Comparison of ENCODE assay signal across 29 cellular contexts in the genomic region with DNA sequence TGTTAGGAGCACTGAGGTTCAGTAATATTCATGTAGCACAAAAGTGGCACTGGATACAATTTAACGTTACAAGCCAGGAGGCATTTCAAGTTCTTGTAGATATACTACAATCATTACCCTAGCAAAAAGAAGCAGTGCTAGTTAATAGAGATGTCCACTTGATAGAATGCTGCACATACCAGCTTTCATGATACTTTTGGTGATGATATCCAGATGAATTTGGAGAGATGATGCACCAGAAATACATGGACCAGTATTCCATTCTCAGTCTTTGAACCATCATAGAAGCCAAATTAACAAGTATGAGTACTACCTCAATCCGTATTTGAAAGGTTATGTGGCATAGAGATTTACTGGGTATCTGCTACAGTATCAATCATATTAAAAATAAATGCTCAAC.
"Had no signal": no experiment of that assay in that cellular context is flagged by ENCODE, and none has a peak within 500 bp of the region (broad histone marks: within the 10 kb centered on the region; RNA-seq: fewer than 3 reads in every experiment).

No MANE protein-coding gene starts in this region.

- DNase-seq: stimulated activated CD4-positive, alpha-beta T cell treated with anti-CD3 and anti-CD28 coated beads, Interleukin-2, amount 100 ng/mL, for 48 hours; stimulated activated CD4-positive, alpha-beta T cell treated with anti-CD3 and anti-CD28 coated beads, Interleukin-4, amount 100 ng/mL, for 1 hour; stimulated activated CD4-positive, alpha-beta T cell treated with anti-CD3 and anti-CD28 coated beads, Interleukin-4, amount 100 ng/mL, for 24 hours; stimulated activated CD4-positive, alpha-beta T cell treated with anti-CD3 and anti-CD28 coated beads, Interleukin-4, amount 100 ng/mL, for 4 hours; stimulated activated CD8-positive, alpha-beta memory T cell treated with anti-CD3 and anti-CD28 coated beads, Interleukin-4, amount 100 ng/mL, for 48 hours; stimulated activated naive B cell treated with anti-CD40 and anti-IgM and Interleukin-4, amounts not matched to agents 10 μg/mL and 1 μg/mL and 100 μg/mL, for 72 hours; stimulated activated naive CD4-positive, alpha-beta T cell; stimulated activated naive CD4-positive, alpha-beta T cell treated with Interleukin-2 at 50 U/mL for 16 hours; stimulated activated naive CD8-positive, alpha-beta T cell treated with anti-CD3 and anti-CD28 coated beads, Interleukin-15, amount 100 ng/mL, for 72 hours; stimulated activated naive CD8-positive, alpha-beta T cell treated with anti-CD3 and anti-CD28 coated beads, Interleukin-15, Interleukin-2, amounts not matched to agents 100 U/mL and 50 U/mL, for 24 hours; stomach; substantia nigra; testis; thyroid gland; tibial artery; transverse colon; trophoblast cell; upper lobe of left lung; upper lobe of right lung; uterus had no signal

- H3K4me3 Mint-ChIP-seq: stimulated activated effector memory CD8-positive, alpha-beta T cell treated with anti-CD3 and anti-CD28 coated beads, Interleukin-12 subunit alpha, Interleukin-12 subunit beta, amount 100 ng/mL, for 72 hours; stimulated activated memory B cell treated with anti-CD40 and anti-IgM and Interleukin-4, amounts not matched to agents 10 μg/mL and 1 μg/mL and 100 μg/mL, for 72 hours; stimulated activated naive B cell treated with anti-CD40 and anti-IgM and Interleukin-4, amounts not matched to agents 10 μg/mL and 1 μg/mL and 100 μg/mL, for 72 hours; stimulated activated naive CD8-positive, alpha-beta T cell treated with anti-CD3 and anti-CD28 coated beads, Interleukin-15, amount 100 ng/mL, for 72 hours; stimulated activated naive CD8-positive, alpha-beta T cell treated with anti-CD3 and anti-CD28 coated beads, Interleukin-15, Interleukin-2, amounts not matched to agents 100 ng/mL and 50 ng/mL, for 24 hours; type B pancreatic cell had no signal

- H3K36me3 ChIP-seq: stomach, suprapubic skin, thoracic aorta, thyroid gland, tibial artery, tibial nerve, transverse colon, upper lobe of left lung, upper lobe of right lung, uterus, vagina had no signal

- H3K27me3 ChIP-seq: stomach, suprapubic skin, testis, thyroid gland, tibial artery, tibial nerve, transverse colon, upper lobe of left lung, upper lobe of right lung, uterus, vagina had no signal

- H3K4me1 ChIP-seq: stomach, suprapubic skin, testis, thyroid gland, tibial artery, tibial nerve, transverse colon, upper lobe of left lung, upper lobe of right lung, uterus, vagina had no signal

- H3K27ac Mint-ChIP-seq: stimulated activated effector memory CD8-positive, alpha-beta T cell treated with anti-CD3 and anti-CD28 coated beads, Interleukin-12 subunit alpha, Interleukin-12 subunit beta, amount 100 ng/mL, for 72 hours; stimulated activated memory B cell treated with anti-CD40 and anti-IgM and Interleukin-4, amounts not matched to agents 10 μg/mL and 1 μg/mL and 100 μg/mL, for 72 hours; stimulated activated naive B cell treated with anti-CD40 and anti-IgM and Interleukin-4, amounts not matched to agents 10 μg/mL and 1 μg/mL and 100 μg/mL, for 72 hours; stimulated activated naive CD8-positive, alpha-beta T cell treated with anti-CD3 and anti-CD28 coated beads, Interleukin-15, amount 100 ng/mL, for 72 hours; stimulated activated naive CD8-positive, alpha-beta T cell treated with anti-CD3 and anti-CD28 coated beads, Interleukin-15, Interleukin-2, amounts not matched to agents 100 ng/mL and 50 ng/mL, for 24 hours; type B pancreatic cell had no signal

- H3K9me3 Mint-ChIP-seq: stimulated activated effector memory CD8-positive, alpha-beta T cell treated with anti-CD3 and anti-CD28 coated beads, Interleukin-12 subunit alpha, Interleukin-12 subunit beta, amount 100 ng/mL, for 72 hours; stimulated activated memory B cell treated with anti-CD40 and anti-IgM and Interleukin-4, amounts not matched to agents 10 μg/mL and 1 μg/mL and 100 μg/mL, for 72 hours; stimulated activated naive B cell treated with anti-CD40 and anti-IgM and Interleukin-4, amounts not matched to agents 10 μg/mL and 1 μg/mL and 100 μg/mL, for 72 hours; stimulated activated naive CD8-positive, alpha-beta T cell treated with anti-CD3 and anti-CD28 coated beads, Interleukin-15, amount 100 ng/mL, for 72 hours; stimulated activated naive CD8-positive, alpha-beta T cell treated with anti-CD3 and anti-CD28 coated beads, Interleukin-15, Interleukin-2, amounts not matched to agents 100 ng/mL and 50 ng/mL, for 24 hours; type B pancreatic cell had no signal

- H3K4me3 ChIP-seq: stomach, suprapubic skin, testis, thoracic aorta, thyroid gland, tibial artery, tibial nerve, transverse colon, upper lobe of left lung, upper lobe of right lung, uterus, vagina had no signal

- H3K27me3 Mint-ChIP-seq: stimulated activated memory B cell treated with anti-CD40 and anti-IgM and Interleukin-4, amounts not matched to agents 10 μg/mL and 1 μg/mL and 100 μg/mL, for 72 hours; stimulated activated naive B cell treated with anti-CD40 and anti-IgM and Interleukin-4, amounts not matched to agents 10 μg/mL and 1 μg/mL and 100 μg/mL, for 72 hours; stimulated activated naive CD8-positive, alpha-beta T cell treated with anti-CD3 and anti-CD28 coated beads, Interleukin-15, amount 100 ng/mL, for 72 hours; stimulated activated naive CD8-positive, alpha-beta T cell treated with anti-CD3 and anti-CD28 coated beads, Interleukin-15, Interleukin-2, amounts not matched to agents 100 ng/mL and 50 ng/mL, for 24 hours had no signal

- H3K9me3 ChIP-seq: stomach, suprapubic skin, testis, thoracic aorta, thyroid gland, tibial artery, tibial nerve, transverse colon, upper lobe of left lung, upper lobe of right lung, uterus, vagina had no signal

- H3K36me3 Mint-ChIP-seq: stimulated activated effector memory CD8-positive, alpha-beta T cell treated with anti-CD3 and anti-CD28 coated beads, Interleukin-12 subunit alpha, Interleukin-12 subunit beta, amount 100 ng/mL, for 72 hours; stimulated activated memory B cell treated with anti-CD40 and anti-IgM and Interleukin-4, amounts not matched to agents 10 μg/mL and 1 μg/mL and 100 μg/mL, for 72 hours; stimulated activated naive B cell treated with anti-CD40 and anti-IgM and Interleukin-4, amounts not matched to agents 10 μg/mL and 1 μg/mL and 100 μg/mL, for 72 hours; type B pancreatic cell had no signal

- H3K27ac ChIP-seq: stomach, suprapubic skin, testis, thoracic aorta, thyroid gland, tibial artery, tibial nerve, transverse colon, upper lobe of left lung, upper lobe of right lung, uterus, vagina had no signal

- FAIRE-seq: urothelium cell line had no signal

- H3K4me1 Mint-ChIP-seq: stimulated activated effector memory CD8-positive, alpha-beta T cell treated with anti-CD3 and anti-CD28 coated beads, Interleukin-12 subunit alpha, Interleukin-12 subunit beta, amount 100 ng/mL, for 72 hours; stimulated activated memory B cell treated with anti-CD40 and anti-IgM and Interleukin-4, amounts not matched to agents 10 μg/mL and 1 μg/mL and 100 μg/mL, for 72 hours; stimulated activated naive B cell treated with anti-CD40 and anti-IgM and Interleukin-4, amounts not matched to agents 10 μg/mL and 1 μg/mL and 100 μg/mL, for 72 hours; stimulated activated naive CD8-positive, alpha-beta T cell treated with anti-CD3 and anti-CD28 coated beads, Interleukin-15, amount 100 ng/mL, for 72 hours had no signal
